1 cellular context compared by ENCODE assay signal in the genomic region with DNA sequence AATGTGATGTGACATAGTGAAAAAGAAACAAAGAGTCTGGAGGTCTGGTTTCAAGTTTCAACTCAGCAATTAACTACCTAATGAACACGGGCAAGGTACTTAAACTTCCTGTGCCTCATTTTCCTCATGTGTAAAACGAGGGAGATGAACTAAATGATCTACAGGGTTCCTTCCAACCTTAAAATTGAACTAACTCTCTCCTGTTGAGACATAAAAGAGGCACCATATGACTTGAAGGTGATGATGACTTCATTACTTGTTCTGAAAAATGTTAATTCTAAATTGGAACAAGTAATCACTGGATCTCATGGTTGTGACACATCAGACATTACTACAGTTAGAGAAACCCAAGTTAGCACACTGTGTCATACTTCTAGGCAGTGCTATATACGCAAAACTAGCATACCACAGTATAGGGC.
TF ChIP-seq lines count a peak whose summit lies in the region.

No MANE protein-coding gene starts in this region.

TF ChIP-seq in GM12878, 131 proteins besides CTCF, POLR2A, EP300 and RAD21 (continued from another document):
- TF ChIP-seq, protein P1, sequence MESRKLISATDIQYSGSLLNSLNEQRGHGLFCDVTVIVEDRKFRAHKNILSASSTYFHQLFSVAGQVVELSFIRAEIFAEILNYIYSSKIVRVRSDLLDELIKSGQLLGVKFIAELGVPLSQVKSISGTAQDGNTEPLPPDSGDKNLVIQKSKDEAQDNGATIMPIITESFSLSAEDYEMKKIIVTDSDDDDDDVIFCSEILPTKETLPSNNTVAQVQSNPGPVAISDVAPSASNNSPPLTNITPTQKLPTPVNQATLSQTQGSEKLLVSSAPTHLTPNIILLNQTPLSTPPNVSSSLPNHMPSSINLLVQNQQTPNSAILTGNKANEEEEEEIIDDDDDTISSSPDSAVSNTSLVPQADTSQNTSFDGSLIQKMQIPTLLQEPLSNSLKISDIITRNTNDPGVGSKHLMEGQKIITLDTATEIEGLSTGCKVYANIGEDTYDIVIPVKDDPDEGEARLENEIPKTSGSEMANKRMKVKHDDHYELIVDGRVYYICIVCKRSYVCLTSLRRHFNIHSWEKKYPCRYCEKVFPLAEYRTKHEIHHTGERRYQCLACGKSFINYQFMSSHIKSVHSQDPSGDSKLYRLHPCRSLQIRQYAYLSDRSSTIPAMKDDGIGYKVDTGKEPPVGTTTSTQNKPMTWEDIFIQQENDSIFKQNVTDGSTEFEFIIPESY (IDR thresholded peaks at IDR 0.05): no peak
- TF ChIP-seq, protein P2, sequence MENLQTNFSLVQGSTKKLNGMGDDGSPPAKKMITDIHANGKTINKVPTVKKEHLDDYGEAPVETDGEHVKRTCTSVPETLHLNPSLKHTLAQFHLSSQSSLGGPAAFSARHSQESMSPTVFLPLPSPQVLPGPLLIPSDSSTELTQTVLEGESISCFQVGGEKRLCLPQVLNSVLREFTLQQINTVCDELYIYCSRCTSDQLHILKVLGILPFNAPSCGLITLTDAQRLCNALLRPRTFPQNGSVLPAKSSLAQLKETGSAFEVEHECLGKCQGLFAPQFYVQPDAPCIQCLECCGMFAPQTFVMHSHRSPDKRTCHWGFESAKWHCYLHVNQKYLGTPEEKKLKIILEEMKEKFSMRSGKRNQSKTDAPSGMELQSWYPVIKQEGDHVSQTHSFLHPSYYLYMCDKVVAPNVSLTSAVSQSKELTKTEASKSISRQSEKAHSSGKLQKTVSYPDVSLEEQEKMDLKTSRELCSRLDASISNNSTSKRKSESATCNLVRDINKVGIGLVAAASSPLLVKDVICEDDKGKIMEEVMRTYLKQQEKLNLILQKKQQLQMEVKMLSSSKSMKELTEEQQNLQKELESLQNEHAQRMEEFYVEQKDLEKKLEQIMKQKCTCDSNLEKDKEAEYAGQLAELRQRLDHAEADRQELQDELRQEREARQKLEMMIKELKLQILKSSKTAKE (IDR thresholded peaks at IDR 0.05; ENCODE audit: low read depth, poor library complexity, severe bottlenecking): peak; percentile 76
- TF ChIP-seq, protein P3, sequence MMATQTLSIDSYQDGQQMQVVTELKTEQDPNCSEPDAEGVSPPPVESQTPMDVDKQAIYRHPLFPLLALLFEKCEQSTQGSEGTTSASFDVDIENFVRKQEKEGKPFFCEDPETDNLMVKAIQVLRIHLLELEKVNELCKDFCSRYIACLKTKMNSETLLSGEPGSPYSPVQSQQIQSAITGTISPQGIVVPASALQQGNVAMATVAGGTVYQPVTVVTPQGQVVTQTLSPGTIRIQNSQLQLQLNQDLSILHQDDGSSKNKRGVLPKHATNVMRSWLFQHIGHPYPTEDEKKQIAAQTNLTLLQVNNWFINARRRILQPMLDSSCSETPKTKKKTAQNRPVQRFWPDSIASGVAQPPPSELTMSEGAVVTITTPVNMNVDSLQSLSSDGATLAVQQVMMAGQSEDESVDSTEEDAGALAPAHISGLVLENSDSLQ (IDR thresholded peaks at IDR 0.05): peak; percentile 15; the same call in 1 of the 2 replicates
- TF ChIP-seq SP1 (IDR thresholded peaks at IDR 0.05; ENCODE audit: low read depth, low read length) (no peak), JUNB (IDR thresholded peaks at IDR 0.05) (peak; percentile 62; the same call in 1 of the 2 replicates), ETV6 (conservative IDR thresholded peaks at IDR 0.05 in 1 of 2, IDR thresholded peaks at IDR 0.05 in 1 of 2; ENCODE audit: borderline replicate concordance in 1 of 2, low read depth in 1 of 2) (peak in 1 of 2 experiments; percentile 10; a peak in 1 of 4 replicates), SUPT20H (IDR thresholded peaks at IDR 0.05; ENCODE audit: borderline replicate concordance, control insufficient read depth, low read depth, low read length) (no peak), TCF12 (IDR thresholded peaks at IDR 0.05; ENCODE audit: low read depth, low read length) (no peak), RAD51 (IDR thresholded peaks at IDR 0.05) (no peak), IKZF2 (IDR thresholded peaks at IDR 0.05) (peak in 1 of 2 experiments; percentile 20; a peak in 1 of 4 replicates), RUNX3 (IDR thresholded peaks at IDR 0.05; ENCODE audit: low read length) (peak; percentile 41; the same call in 1 of the 2 replicates), CREM (IDR thresholded peaks at IDR 0.05; ENCODE audit: low read depth) (peak; percentile 55), BHLHE40 (IDR thresholded peaks at IDR 0.05; ENCODE audit: borderline replicate concordance in 1 of 2, low read depth in 2 of 2, low read length in 1 of 2) (0 out of 4 replicates have a peak, but pooled peaks of 1 of the 2 experiments have one; percentile 9)
- TF ChIP-seq, protein P4, sequence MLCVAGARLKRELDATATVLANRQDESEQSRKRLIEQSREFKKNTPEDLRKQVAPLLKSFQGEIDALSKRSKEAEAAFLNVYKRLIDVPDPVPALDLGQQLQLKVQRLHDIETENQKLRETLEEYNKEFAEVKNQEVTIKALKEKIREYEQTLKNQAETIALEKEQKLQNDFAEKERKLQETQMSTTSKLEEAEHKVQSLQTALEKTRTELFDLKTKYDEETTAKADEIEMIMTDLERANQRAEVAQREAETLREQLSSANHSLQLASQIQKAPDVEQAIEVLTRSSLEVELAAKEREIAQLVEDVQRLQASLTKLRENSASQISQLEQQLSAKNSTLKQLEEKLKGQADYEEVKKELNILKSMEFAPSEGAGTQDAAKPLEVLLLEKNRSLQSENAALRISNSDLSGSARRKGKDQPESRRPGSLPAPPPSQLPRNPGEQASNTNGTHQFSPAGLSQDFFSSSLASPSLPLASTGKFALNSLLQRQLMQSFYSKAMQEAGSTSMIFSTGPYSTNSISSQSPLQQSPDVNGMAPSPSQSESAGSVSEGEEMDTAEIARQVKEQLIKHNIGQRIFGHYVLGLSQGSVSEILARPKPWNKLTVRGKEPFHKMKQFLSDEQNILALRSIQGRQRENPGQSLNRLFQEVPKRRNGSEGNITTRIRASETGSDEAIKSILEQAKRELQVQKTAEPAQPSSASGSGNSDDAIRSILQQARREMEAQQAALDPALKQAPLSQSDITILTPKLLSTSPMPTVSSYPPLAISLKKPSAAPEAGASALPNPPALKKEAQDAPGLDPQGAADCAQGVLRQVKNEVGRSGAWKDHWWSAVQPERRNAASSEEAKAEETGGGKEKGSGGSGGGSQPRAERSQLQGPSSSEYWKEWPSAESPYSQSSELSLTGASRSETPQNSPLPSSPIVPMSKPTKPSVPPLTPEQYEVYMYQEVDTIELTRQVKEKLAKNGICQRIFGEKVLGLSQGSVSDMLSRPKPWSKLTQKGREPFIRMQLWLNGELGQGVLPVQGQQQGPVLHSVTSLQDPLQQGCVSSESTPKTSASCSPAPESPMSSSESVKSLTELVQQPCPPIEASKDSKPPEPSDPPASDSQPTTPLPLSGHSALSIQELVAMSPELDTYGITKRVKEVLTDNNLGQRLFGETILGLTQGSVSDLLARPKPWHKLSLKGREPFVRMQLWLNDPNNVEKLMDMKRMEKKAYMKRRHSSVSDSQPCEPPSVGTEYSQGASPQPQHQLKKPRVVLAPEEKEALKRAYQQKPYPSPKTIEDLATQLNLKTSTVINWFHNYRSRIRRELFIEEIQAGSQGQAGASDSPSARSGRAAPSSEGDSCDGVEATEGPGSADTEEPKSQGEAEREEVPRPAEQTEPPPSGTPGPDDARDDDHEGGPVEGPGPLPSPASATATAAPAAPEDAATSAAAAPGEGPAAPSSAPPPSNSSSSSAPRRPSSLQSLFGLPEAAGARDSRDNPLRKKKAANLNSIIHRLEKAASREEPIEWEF (IDR thresholded peaks at IDR 0.05; ENCODE audit: insufficient replicate concordance, low read depth, low read length): no peak
